Comparison of ENCODE assay signal across 9 cellular contexts in genomic region chr17:77388384-77389306, GRCh38.
DNase-seq lines count a peak whose midpoint lies in the region; ATAC-seq and TF ChIP-seq lines count a peak whose summit lies in the region.
"Had no signal": no experiment of that assay in that cellular context is flagged by ENCODE, and none has a peak within 500 bp of the region (broad histone marks: within the 10 kb centered on the region; RNA-seq: fewer than 3 reads in every experiment).

No MANE protein-coding gene starts in this region.

- intact Hi-C loops in CD14-positive monocyte (cut with micrococcal nuclease) = no loop called here
- intact Hi-C loops in Panc1 (cut with micrococcal nuclease; ENCODE audit: unreplicated experiment) = no loop called here
- intact Hi-C loops in esophagus muscularis mucosa (cut with DNase I) = no loop called here

- 41% methylated on average over 25 of the region's 29 CpGs for WGBS in esophagus muscularis mucosa

- H3K4me1 Mint-ChIP-seq in CD14-positive monocyte = peaks cover 74% of the 10 kb centered on the region
- peaks cover 74% of the 10 kb centered on the region for H3K4me1 Mint-ChIP-seq in progenitor cell of endocrine pancreas (ENCODE audit: low read depth)

- TF ChIP-seq POLR2A in esophagus muscularis mucosa (IDR thresholded peaks at IDR 0.05; ENCODE audit: low read depth) = no peak

- in situ Hi-C loops in Panc1 (cut with HindIII; ENCODE audit: low pct_unique_long_range_greater_than_20kb, low sequenced_read_pairs) = no loop called here

- POLR2A ChIA-PET in Panc1 (lab: Charles Lee) = no interaction called here

- DNase-seq in CD14-positive monocyte (ENCODE audit: low spot score) = no peak
- DNase-seq in Panc1 (ENCODE audit: low read depth, low spot score) = no peak
- no peak for DNase-seq in esophagus muscularis mucosa (ENCODE audit: extremely low spot score)
- no peak for DNase-seq in progenitor cell of endocrine pancreas (ENCODE audit: low spot score, unreplicated experiment)
- no peak for DNase-seq in NCI-H510A treated with DMSO at 0.1 percent for 48 hours (lab: John Stamatoyannopoulos, UW)
- no peak for DNase-seq in activated CD4-positive, alpha-beta T cell treated with anti-CD3 and anti-CD28 coated beads, Interleukin-2, amount 50 U/mL, for 1 hour
- DNase-seq: NCI-H524 had no signal

- no peak for TF ChIP-seq EP300 in esophagus muscularis mucosa (IDR thresholded peaks at IDR 0.05)

- TF ChIP-seq CTCF in CD14-positive monocyte (IDR thresholded peaks at IDR 0.05) (no peak), Panc1 (IDR thresholded peaks at IDR 0.05) (no peak), esophagus muscularis mucosa (IDR thresholded peaks at IDR 0.05) (no peak), progenitor cell of endocrine pancreas (IDR thresholded peaks at IDR 0.05; ENCODE audit: unreplicated experiment) (no peak)

- H3K27me3 Mint-ChIP-seq in CD14-positive monocyte (ENCODE audit: low read depth in 3 of 3) = peaks cover 0 to 7% (median 2%) of the 10 kb centered on the region in 3 donors
- no peaks in the 10 kb centered on the region for H3K27me3 Mint-ChIP-seq in progenitor cell of endocrine pancreas

- H3K9me3 Mint-ChIP-seq in CD14-positive monocyte (no peaks in the 10 kb centered on the region), progenitor cell of endocrine pancreas (ENCODE audit: low read depth) (no peaks in the 10 kb centered on the region)

- TSS peak; percentile 38 for BruUV-seq in Panc1 (replicated peaks; lab: Mats Ljungman, UMichigan)

- H3K36me3 Mint-ChIP-seq in CD14-positive monocyte = peaks cover 27 to 42% of the 10 kb centered on the region in 2 donors
- H3K36me3 Mint-ChIP-seq in progenitor cell of endocrine pancreas (ENCODE audit: insufficient read depth) = no peaks in the 10 kb centered on the region

- H3K4me3 Mint-ChIP-seq in CD14-positive monocyte (peak overlapping the region; percentile 82 to 97), progenitor cell of endocrine pancreas (ENCODE audit: low read depth) (peak overlapping the region; percentile 42)

- H3K4me1 ChIP-seq in Panc1 (ENCODE audit: control insufficient read depth, insufficient read depth, low read length) (peaks cover 95% of the 10 kb centered on the region), esophagus muscularis mucosa (peaks cover 96 to 99% (median 97%) of the 10 kb centered on the region in 4 donors)

- H3K4me3 ChIP-seq in Panc1 (ENCODE audit: low read depth in 2 of 2, low read length in 2 of 2) (no peak overlapping the region), esophagus muscularis mucosa (peak overlapping the region; percentile 26 to 51 (median 28))

- H3K27ac ChIP-seq in Panc1 (ENCODE audit: low read length) = peak overlapping the region; percentile 84
- peak overlapping the region; percentile 99 to 100 (median 99) for H3K27ac ChIP-seq in esophagus muscularis mucosa (replicated peaks in 1 of 4)

- ATAC-seq in Panc1 (no peak), HG03039 (IDR thresholded peaks at IDR 0.05; ENCODE audit: unreplicated experiment) (no peak), HG03196 (IDR thresholded peaks at IDR 0.05; ENCODE audit: unreplicated experiment) (no peak)

- peak overlapping the region in 5 of 7 donors; percentile 15 to 96 (median 83) for H3K27ac Mint-ChIP-seq in CD14-positive monocyte
- H3K27ac Mint-ChIP-seq in progenitor cell of endocrine pancreas = peak overlapping the region; percentile 88

- H3K36me3 ChIP-seq in Panc1 (ENCODE audit: control insufficient read depth, insufficient read depth, low read length) (no peaks in the 10 kb centered on the region), esophagus muscularis mucosa (no peaks in the 10 kb centered on the region)

- no peaks in the 10 kb centered on the region for H3K27me3 ChIP-seq in Panc1 (ENCODE audit: control insufficient read depth, insufficient read depth, low read length)
- no peaks in the 10 kb centered on the region for H3K27me3 ChIP-seq in esophagus muscularis mucosa

- H3K9me3 ChIP-seq in Panc1 (ENCODE audit: control insufficient read depth, insufficient read depth, low read depth, low read length) (no peaks in the 10 kb centered on the region), esophagus muscularis mucosa (no peaks in the 10 kb centered on the region)

- CTCF ChIA-PET in Panc1 (lab: Charles Lee) = no interaction called here

Comparison
In these comparisons a context has a peak if more than half of its experiments do, and no peak if none do; other contexts are left out.
1. H3K4me3 ChIP-seq: peak in esophagus muscularis mucosa (4 of 4); none in Panc1 (0 of 2).